In genomic region chr2:151973901-151974199, GRCh38 we compare ENCODE assay signal across 8 cellular contexts.
A peak's percentile ranks its signal among the peaks of the same experiment; 100 is the strongest.
DNase-seq lines count a peak whose midpoint lies in the region; ATAC-seq lines count a peak whose summit lies in the region.

No MANE protein-coding gene starts in this region.

- CTCF ChIA-PET in CD8-positive, alpha-beta memory T cell (lab: Charles Lee) = no interaction called here

- no peaks in the 10 kb centered on the region for H3K36me3 Mint-ChIP-seq in CD8-positive, alpha-beta memory T cell

- peaks cover 0 to 6% (median 1%) of the 10 kb centered on the region in 3 donors for H3K4me1 Mint-ChIP-seq in CD8-positive, alpha-beta memory T cell

- peaks cover 7 to 33% of the 10 kb centered on the region in 2 donors for H3K27me3 Mint-ChIP-seq in CD8-positive, alpha-beta memory T cell

- no peaks in the 10 kb centered on the region for H3K9me3 ChIP-seq in iPS DF 6.9 (ENCODE audit: control insufficient read depth, insufficient read depth, low read length)
- no peaks in the 10 kb centered on the region for H3K9me3 ChIP-seq in CD8-positive, alpha-beta memory T cell (ENCODE audit: low read length)

- no peaks in the 10 kb centered on the region for H3K36me3 ChIP-seq in iPS DF 6.9 (ENCODE audit: control insufficient read depth, insufficient read depth, low read length)
- no peaks in the 10 kb centered on the region for H3K36me3 ChIP-seq in CD8-positive, alpha-beta memory T cell (ENCODE audit: insufficient read depth, low read length)

- H3K4me1 ChIP-seq in iPS DF 6.9 (ENCODE audit: control insufficient read depth, insufficient read depth, low read length) = no peaks in the 10 kb centered on the region
- no peaks in the 10 kb centered on the region for H3K4me1 ChIP-seq in CD8-positive, alpha-beta memory T cell (ENCODE audit: insufficient read depth, low read length)

- no peak overlapping the region for H3K27ac ChIP-seq in iPS DF 6.9 (ENCODE audit: low read length)
- H3K27ac ChIP-seq in CD8-positive, alpha-beta memory T cell (ENCODE audit: low read depth, low read length) = no peak overlapping the region

- POLR2A ChIA-PET in CD8-positive, alpha-beta memory T cell (lab: Charles Lee) = no interaction called here

- ATAC-seq in HG03565 (IDR thresholded peaks at IDR 0.05; ENCODE audit: unreplicated experiment) (no peak), HG02623 (IDR thresholded peaks at IDR 0.05; ENCODE audit: unreplicated experiment) (no peak)

- no peaks in the 10 kb centered on the region for H3K27me3 ChIP-seq in iPS DF 6.9 (ENCODE audit: control insufficient read depth, insufficient read depth, low read length)
- no peaks in the 10 kb centered on the region for H3K27me3 ChIP-seq in CD8-positive, alpha-beta memory T cell (ENCODE audit: insufficient read depth, low read length, poor library complexity, severe bottlenecking)

- no peak overlapping the region for H3K27ac Mint-ChIP-seq in CD8-positive, alpha-beta memory T cell

- H3K9me3 Mint-ChIP-seq in CD8-positive, alpha-beta memory T cell = no peaks in the 10 kb centered on the region

- DNase-seq in COLO668 (lab: John Stamatoyannopoulos, UW; ENCODE audit: unreplicated experiment) (peak; percentile 8), NCI-H1417 treated with DMSO at 0.1 percent for 48 hours (lab: John Stamatoyannopoulos, UW) (peak; percentile 44), astrocyte of the hippocampus (ENCODE audit: low read depth, low spot score) (peak; percentile 85), iPS DF 6.9 (ENCODE audit: low read depth, low spot score) (peak; percentile 20)
- no peak for DNase-seq in CD8-positive, alpha-beta memory T cell
- no peak for DNase-seq in activated CD4-positive, alpha-beta T cell treated with anti-CD3 and anti-CD28 coated beads, Interleukin-2, amount 50 U/mL, for 1 hour

- no peak overlapping the region for H3K4me3 Mint-ChIP-seq in CD8-positive, alpha-beta memory T cell

- no CpG with 5 or more reads among the region's 8 CpGs for WGBS in iPS DF 6.9 (ENCODE audit: insufficient coverage, insufficient read length)

- no peak overlapping the region for H3K4me3 ChIP-seq in iPS DF 6.9 (ENCODE audit: low read length)
- no peak overlapping the region for H3K4me3 ChIP-seq in CD8-positive, alpha-beta memory T cell (ENCODE audit: low read length)

Comparison
In these comparisons a context has a peak if more than half of its experiments do, and no peak if none do; other contexts are left out.
1. DNase-seq: peak in COLO668 (single experiment), NCI-H1417 treated with DMSO at 0.1 percent for 48 hours (single experiment), astrocyte of the hippocampus (single experiment) and iPS DF 6.9 (single experiment); none in CD8-positive, alpha-beta memory T cell (0 of 5) and activated CD4-positive, alpha-beta T cell treated with anti-CD3 and anti-CD28 coated beads, Interleukin-2, amount 50 U/mL, for 1 hour (single experiment).